ENCODE assay signal across 24 cellular contexts in genomic region chr21:17427157-17427556, GRCh38.
"Had no signal": no experiment of that assay in that cellular context is flagged by ENCODE, and none has a peak within 500 bp of the region (broad histone marks: within the 10 kb centered on the region; RNA-seq: fewer than 3 reads in every experiment).

No MANE protein-coding gene starts in this region.

- H3K4me1 ChIP-seq: body of pancreas, foreskin keratinocyte, pancreas, right lobe of liver, vagina had no signal

- H3K4me3 ChIP-seq: body of pancreas, cardiac muscle cell, pancreas, right lobe of liver, testis, vagina had no signal

- FAIRE-seq: pancreas, small intestine had no signal

- ATAC-seq: activated naive CD8-positive, alpha-beta T cell treated with anti-CD3 and anti-CD28 coated beads, Interleukin-2, amount 50 U/mL, for 24 hours; activated T-cell treated with anti-CD3 and anti-CD28 coated beads, Interleukin-2, amount 50 U/mL, for 72 hours; body of pancreas; left colon; pancreas; right lobe of liver; stimulated activated effector memory CD8-positive, alpha-beta T cell treated with anti-CD3 and anti-CD28 coated beads, Interleukin-12 subunit alpha, Interleukin-12 subunit beta, amount 100 ng/mL, for 72 hours; stimulated activated naive CD8-positive, alpha-beta T cell treated with anti-CD3 and anti-CD28 coated beads, Interleukin-15, amount 100 ng/mL, for 72 hours had no signal

- H3K27me3 ChIP-seq: body of pancreas, cardiac muscle cell, foreskin keratinocyte, pancreas, right lobe of liver, testis, vagina had no signal

- H3K9me3 ChIP-seq: body of pancreas, pancreas, right lobe of liver, testis, vagina had no signal

- H3K36me3 ChIP-seq: cardiac muscle cell, pancreas, right lobe of liver, vagina had no signal

- H3K27ac ChIP-seq: body of pancreas, cardiac muscle cell, foreskin keratinocyte, pancreas, right lobe of liver, vagina had no signal

- DNase-seq: activated CD4-positive, alpha-beta memory T cell treated with anti-CD3 and anti-CD28 coated beads, Interleukin-2, amount 10 ng/mL, durations not matched to agents 7 days and 5 days; activated CD4-positive, alpha-beta T cell treated with anti-CD3 and anti-CD28 coated beads, Interleukin-2, amount 10 ng/mL, durations not matched to agents 24 days and 14 days; activated effector memory CD4-positive, alpha-beta T cell treated with Interleukin-2 at 50 U/mL for 16 hours; activated naive CD4-positive, alpha-beta T cell treated with anti-CD3 and anti-CD28 coated beads, Interleukin-2, amount 10 ng/mL, durations not matched to agents 7 days and 5 days; activated naive CD8-positive, alpha-beta T cell treated with anti-CD3 and anti-CD28 coated beads, Interleukin-2, amount 50 U/mL, for 24 hours; activated T-cell treated with anti-CD3 and anti-CD28 coated beads, Interleukin-2, amount 50 U/mL, for 72 hours; body of pancreas; effector CD8-positive, alpha-beta T cell; erythroblast; foreskin keratinocyte; islet precursor cell; left colon; mesenchymal stem cell; naive B cell; pancreas; right lobe of liver; small intestine; stimulated activated CD4-positive, alpha-beta T cell treated with anti-CD3 and anti-CD28 coated beads, Interleukin-2, amount 100 ng/mL, for 24 hours; stimulated activated naive CD8-positive, alpha-beta T cell treated with anti-CD3 and anti-CD28 coated beads, Interleukin-15, amount 100 ng/mL, for 72 hours; T-helper 2 cell; testis had no signal
